ENCODE assay signal across 18 cellular contexts in genomic region chr10:78865518-78865835, GRCh38.
DNase-seq lines count a peak whose midpoint lies in the region; ATAC-seq and TF ChIP-seq lines count a peak whose summit lies in the region.
"Had no signal": no experiment of that assay in that cellular context is flagged by ENCODE, and none has a peak within 500 bp of the region (broad histone marks: within the 10 kb centered on the region; RNA-seq: fewer than 3 reads in every experiment).

No MANE protein-coding gene starts in this region.

- DNase-seq in NCI-H446 (lab: John Stamatoyannopoulos, UW) = peak; percentile 29 to 68
- DNase-seq in caudate nucleus (lab: John Stamatoyannopoulos, UW) = peak in 38 of 61 donors; percentile 12 to 69 (median 28)
- peak; percentile 2 for DNase-seq in hepatocyte (ENCODE audit: low spot score)
- DNase-seq in superior temporal gyrus (ENCODE audit: extremely low spot score) = peak; percentile 52
- DNase-seq in brain microvascular endothelial cell = no peak
- no peak for DNase-seq in psoas muscle
- no peak for DNase-seq in activated CD4-positive, CD25-positive, alpha-beta regulatory T cell (lab: John Stamatoyannopoulos, UW)
- DNase-seq: activated CD4-positive, alpha-beta T cell treated with anti-CD3 and anti-CD28 coated beads for 48 hours; activated naive CD4-positive, alpha-beta T cell treated with anti-CD3 and anti-CD28 coated beads for 36 hours; effector CD8-positive, alpha-beta T cell; GDM1; HCEC 1CT; NCI-H187 treated with DMSO at 0.1 percent for 48 hours; stimulated activated CD4-positive, alpha-beta T cell treated with anti-CD3 and anti-CD28 coated beads, Interleukin-4, amount 100 ng/mL, for 24 hours had no signal

- in situ Hi-C loops in brain microvascular endothelial cell (cut with HindIII; ENCODE audit: low pct_ligation_motif_present, low sequenced_read_pairs) = no loop called here

- intact Hi-C loops in psoas muscle (cut with DNase I) = no loop called here

- no peaks in the 10 kb centered on the region for H4K20me1 ChIP-seq in hepatocyte (ENCODE audit: insufficient read depth, poor library complexity, severe bottlenecking)
- H4K20me1 ChIP-seq: BLaER1 had no signal

- H3K4me1 ChIP-seq in hepatocyte (ENCODE audit: insufficient read depth) (no peaks in the 10 kb centered on the region), psoas muscle (no peaks in the 10 kb centered on the region)
- H3K4me1 ChIP-seq: BLaER1 had no signal

- H3K27ac ChIP-seq in caudate nucleus (ENCODE audit: low read depth, low read length) (no peak overlapping the region), hepatocyte (no peak overlapping the region), brain microvascular endothelial cell (no peak overlapping the region), psoas muscle (no peak overlapping the region)
- H3K27ac ChIP-seq: BLaER1 had no signal

- H2AFZ ChIP-seq in hepatocyte = no peak overlapping the region

- 76% methylated on average over 4 of the region's 4 CpGs for WGBS in hepatocyte (ENCODE audit: low lambda C conversion rate, missing lambda C conversion rate)
- WGBS in psoas muscle, 3 donors = 36 to 56% (median 36%) methylated on average over 4 of the region's 4 CpGs

- TF ChIP-seq CTCF in hepatocyte (IDR thresholded peaks at IDR 0.05; ENCODE audit: poor library complexity) (no peak), brain microvascular endothelial cell (IDR thresholded peaks at IDR 0.05; ENCODE audit: low read depth, low read length, missing control alignments) (no peak), psoas muscle (IDR thresholded peaks at IDR 0.05) (no peak)

- H3K4me3 ChIP-seq in hepatocyte = no peak overlapping the region
- no peak overlapping the region for H3K4me3 ChIP-seq in brain microvascular endothelial cell (ENCODE audit: low read depth, low read length)
- no peak overlapping the region for H3K4me3 ChIP-seq in psoas muscle
- H3K4me3 ChIP-seq: BLaER1, GM12878, mucosa of descending colon had no signal

- no peak overlapping the region for H3K4me2 ChIP-seq in hepatocyte
- H3K4me2 ChIP-seq: BLaER1 had no signal

- H3K9me3 ChIP-seq in hepatocyte (ENCODE audit: low read depth) (no peaks in the 10 kb centered on the region), psoas muscle (no peaks in the 10 kb centered on the region)
- H3K9me3 ChIP-seq: BLaER1, mucosa of descending colon had no signal

- H3K79me2 ChIP-seq in hepatocyte = no peaks in the 10 kb centered on the region

- H3K27me3 ChIP-seq in hepatocyte = no peaks in the 10 kb centered on the region
- peaks cover 2% of the 10 kb centered on the region for H3K27me3 ChIP-seq in brain microvascular endothelial cell (replicated peaks)
- H3K27me3 ChIP-seq in psoas muscle (ENCODE audit: insufficient read depth in 3 of 3, low read length in 2 of 3) = no peaks in the 10 kb centered on the region
- H3K27me3 ChIP-seq: BLaER1 had no signal

- ATAC-seq in psoas muscle (no peak), HG02759 (IDR thresholded peaks at IDR 0.05; ENCODE audit: unreplicated experiment) (no peak)
- ATAC-seq: GM12878, mucosa of descending colon had no signal

- H3K36me3 ChIP-seq in hepatocyte (replicated peaks; ENCODE audit: insufficient read depth, low read depth) = no peaks in the 10 kb centered on the region
- no peaks in the 10 kb centered on the region for H3K36me3 ChIP-seq in brain microvascular endothelial cell (replicated peaks)
- H3K36me3 ChIP-seq in psoas muscle (ENCODE audit: insufficient read depth in 1 of 2, low read depth in 1 of 2) = no peaks in the 10 kb centered on the region
- H3K36me3 ChIP-seq: BLaER1 had no signal

- H3K9me2 ChIP-seq in hepatocyte (replicated peaks; ENCODE audit: insufficient read depth) = no peaks in the 10 kb centered on the region

Comparison
In these comparisons a context has a peak if more than half of its experiments do, and no peak if none do; other contexts are left out.
1. DNase-seq: peak in NCI-H446 (2 of 2), caudate nucleus (38 of 61), hepatocyte (single experiment) and superior temporal gyrus (single experiment); none in brain microvascular endothelial cell (single experiment), psoas muscle (0 of 2) and activated CD4-positive, CD25-positive, alpha-beta regulatory T cell (0 of 4).